14 cellular contexts compared by ENCODE assay signal in genomic region chr2:23135481-23136100, GRCh38.
DNase-seq lines count a peak whose midpoint lies in the region; ATAC-seq, FAIRE-seq and TF ChIP-seq lines count a peak whose summit lies in the region.
"Had no signal": no experiment of that assay in that cellular context is flagged by ENCODE, and none has a peak within 500 bp of the region (broad histone marks: within the 10 kb centered on the region; RNA-seq: fewer than 3 reads in every experiment).

No MANE protein-coding gene starts in this region.

- TF ChIP-seq POLR2A in H1 (IDR thresholded peaks at IDR 0.05; ENCODE audit: control extremely low read depth in 1 of 2, low read depth in 2 of 2, low read length in 2 of 2) = no peak

- H3K23ac ChIP-seq in H1 (ENCODE audit: insufficient read length) = no peak overlapping the region

- no peaks in the 10 kb centered on the region for H3K79me1 ChIP-seq in H1 (ENCODE audit: low read depth, low read length)

- DNase-seq in NCI-H446 treated with DMSO at 0.1 percent for 48 hours (lab: John Stamatoyannopoulos, UW) = peak; percentile 77
- DNase-seq in H1 (ENCODE audit: low read depth in 1 of 2, low spot score in 2 of 2) = peak; percentile 9 to 43
- DNase-seq in left lung = no peak
- DNase-seq in stimulated activated CD4-positive, alpha-beta T cell treated with anti-CD3 and anti-CD28 coated beads, Interleukin-4, amount 100 ng/mL, for 4 hours = no peak
- DNase-seq in activated effector memory CD4-positive, alpha-beta T cell treated with Interleukin-2 at 50 U/mL for 16 hours = no peak
- DNase-seq: activated CD4-positive, alpha-beta T cell treated with anti-CD3 and anti-CD28 coated beads for 4 hours; activated gamma-delta T cell; cerebellar nuclear complex; MM.1S; NCI-H748 treated with DMSO at 0.1 percent for 48 hours had no signal

- no peaks in the 10 kb centered on the region for H4K20me1 ChIP-seq in H1 (replicated peaks in 1 of 2; ENCODE audit: control insufficient read depth in 1 of 2, insufficient read depth in 2 of 2, low read length in 2 of 2)

- H2AK5ac ChIP-seq in H1 (ENCODE audit: low read depth, low read length) = no peak overlapping the region

- 0 out of 4 replicates have a peak, but pooled peaks of 1 of the 2 experiments have one; percentile 10 for TF ChIP-seq RAD21 in H1 (IDR thresholded peaks at IDR 0.05 in 1 of 2, conservative IDR thresholded peaks at IDR 0.05 in 1 of 2; ENCODE audit: low read depth in 2 of 2, low read length in 2 of 2)

- H3K27me3 ChIP-seq in H1 (replicated peaks in 1 of 4; ENCODE audit: control insufficient read depth in 3 of 4, extremely low read depth in 1 of 4, insufficient read depth in 3 of 4, low read length in 3 of 4) (no peaks in the 10 kb centered on the region), left lung (no peaks in the 10 kb centered on the region), stomach smooth muscle (ENCODE audit: control insufficient read depth in 1 of 2, insufficient read depth in 2 of 2, low read length in 2 of 2) (no peaks in the 10 kb centered on the region)

- no peak overlapping the region for H4K5ac ChIP-seq in H1 (ENCODE audit: insufficient read length, low read depth, low read length)

- CTCF ChIA-PET in H1 (lab: Charles Lee; ENCODE audit: partially characterized antibody) = interaction anchor here (0.6 to 1.0 kb wide), 3 partner anchors 159 to 1818 kb away, joined by 3 to 5 read pairs (median 3); no protein-coding TSS in a partner anchor

- no peak overlapping the region; the same call in 1 of the 2 replicates for H2BK5ac ChIP-seq in H1 (ENCODE audit: low read depth, low read length)

- no peaks in the 10 kb centered on the region for H3K23me2 ChIP-seq in H1 (ENCODE audit: low read depth, low read length)

- no peak for TF ChIP-seq EP300 in H1 (IDR thresholded peaks at IDR 0.05; ENCODE audit: borderline replicate concordance in 1 of 2, low read depth in 2 of 2, low read length in 2 of 2)

- H3K79me2 ChIP-seq in H1 (ENCODE audit: control insufficient read depth in 1 of 2, insufficient read depth in 2 of 2, low read length in 2 of 2) = no peaks in the 10 kb centered on the region

- WGBS in H1 (ENCODE audit: extremely low coverage in 1 of 2, insufficient coverage in 1 of 2, insufficient read length in 1 of 2, insufficient replicate concordance in 2 of 2, low coverage in 1 of 2, low lambda C conversion rate in 2 of 2, missing lambda C conversion rate in 1 of 2), 2 experiments = 76% methylated on average over 9 of the region's 9 CpGs; no CpG with 5 or more reads in 1 of the 2 experiments

- intact Hi-C loops in left lung (cut with DNase I) = no loop called here

- H3K18ac ChIP-seq in H1 (ENCODE audit: extremely low read depth, low read length) = no peak overlapping the region

- no peak overlapping the region for H2BK20ac ChIP-seq in H1 (ENCODE audit: low read length)

- no peak overlapping the region for H2BK120ac ChIP-seq in H1 (replicated peaks; ENCODE audit: low read depth, low read length)

- H3K4me3 ChIP-seq in H1 (ENCODE audit: extremely low read depth in 1 of 4, insufficient read depth in 2 of 4, low read depth in 3 of 4, low read length in 4 of 4) (no peak overlapping the region), left lung (no peak overlapping the region), stomach smooth muscle (ENCODE audit: low read length in 2 of 2) (peak overlapping the region; percentile 41 to 44)

- H3K56ac ChIP-seq in H1 (replicated peaks; ENCODE audit: insufficient read length, low read depth, low read length) = no peak overlapping the region

- H3K36me3 ChIP-seq in H1 (ENCODE audit: control insufficient read depth in 2 of 4, insufficient read depth in 4 of 4, low read length in 3 of 4) (no peaks in the 10 kb centered on the region), left lung (no peaks in the 10 kb centered on the region), stomach smooth muscle (ENCODE audit: control insufficient read depth in 2 of 2, insufficient read depth in 2 of 2, low read length in 2 of 2) (no peaks in the 10 kb centered on the region)

- no peak overlapping the region for H3K27ac ChIP-seq in H1 (ENCODE audit: low read depth, low read length)
- no peak overlapping the region for H3K27ac ChIP-seq in left lung
- peak overlapping the region; percentile 31 for H3K27ac ChIP-seq in stomach smooth muscle (ENCODE audit: low read length)
- H3K27ac ChIP-seq: HL-60 had no signal

- POLR2A ChIA-PET in H1 (lab: Charles Lee; ENCODE audit: partially characterized antibody) = no interaction called here

- peak; percentile 28 for FAIRE-seq in H1 (lab: Jason Lieb, UNC)

- no peak overlapping the region for H3K9ac ChIP-seq in H1 (replicated peaks in 1 of 4; ENCODE audit: extremely low read depth in 1 of 4, low read depth in 3 of 4, low read length in 3 of 4)
- no peak overlapping the region for H3K9ac ChIP-seq in stomach smooth muscle (ENCODE audit: low read length in 2 of 2)

- no peak overlapping the region for H4K8ac ChIP-seq in H1 (ENCODE audit: extremely low read depth, insufficient read depth, low read length)

- no peaks in the 10 kb centered on the region for H3K9me3 ChIP-seq in H1 (ENCODE audit: insufficient read depth in 2 of 2, low read depth in 1 of 2, low read length in 1 of 2)
- H3K9me3 ChIP-seq in left lung = no peaks in the 10 kb centered on the region
- H3K9me3 ChIP-seq in stomach smooth muscle (ENCODE audit: control insufficient read depth in 2 of 2, low read length in 2 of 2) = no peaks in the 10 kb centered on the region

- 0 out of 2 replicates have a peak overlapping the region, but pooled peaks have one; percentile 42 for H2BK12ac ChIP-seq in H1 (ENCODE audit: low read depth, low read length)

- no peak overlapping the region for H3K4me2 ChIP-seq in H1 (ENCODE audit: insufficient read depth in 1 of 2, low read depth in 2 of 2, low read length in 2 of 2)

- H3K14ac ChIP-seq in H1 (ENCODE audit: insufficient read length) = no peak overlapping the region

- no peak overlapping the region for H2BK15ac ChIP-seq in H1 (ENCODE audit: low read length)

- H4K91ac ChIP-seq in H1 (replicated peaks; ENCODE audit: insufficient read length, low read length) = no peak overlapping the region

- H2AFZ ChIP-seq in H1 (ENCODE audit: low read length) = peak overlapping the region; percentile 87

- ATAC-seq in left lung = peak; percentile 85
- no peak for ATAC-seq in HG03097 (IDR thresholded peaks at IDR 0.05; ENCODE audit: low FRiP score, unreplicated experiment)
- ATAC-seq in GM19328 (IDR thresholded peaks at IDR 0.05; ENCODE audit: unreplicated experiment) = no peak

- no peak for TF ChIP-seq CTCF in H1 (IDR thresholded peaks at IDR 0.05; ENCODE audit: control extremely low read depth in 1 of 3, insufficient read depth in 1 of 3, low read depth in 1 of 3, low read length in 3 of 3)
- no peak for TF ChIP-seq CTCF in left lung (IDR thresholded peaks at IDR 0.05)

- H3K4ac ChIP-seq in H1 (replicated peaks; ENCODE audit: insufficient read length, low read depth, low read length) = no peak overlapping the region

- H3K4me1 ChIP-seq in H1 (replicated peaks in 1 of 4; ENCODE audit: control insufficient read depth in 3 of 4, insufficient read depth in 4 of 4, low read length in 3 of 4) (0 out of 7 replicates have a peak, but pooled peaks cover 0 to 2% (median 2%) of the 10 kb centered on the region in 4 experiments), left lung (no peaks in the 10 kb centered on the region), stomach smooth muscle (ENCODE audit: control insufficient read depth, insufficient read depth, low read length) (peaks cover 14% of the 10 kb centered on the region)

Comparison
In these comparisons a context has a peak if more than half of its experiments do, and no peak if none do; other contexts are left out.
1. DNase-seq: peak in NCI-H446 treated with DMSO at 0.1 percent for 48 hours (single experiment) and H1 (2 of 2); none in left lung (0 of 2), stimulated activated CD4-positive, alpha-beta T cell treated with anti-CD3 and anti-CD28 coated beads, Interleukin-4, amount 100 ng/mL, for 4 hours (0 of 2) and activated effector memory CD4-positive, alpha-beta T cell treated with Interleukin-2 at 50 U/mL for 16 hours (single experiment).
2. H3K4me3 ChIP-seq: peak in stomach smooth muscle (2 of 2); none in H1 (0 of 4) and left lung (0 of 2).